Comparison of ENCODE assay signal across 1 cellular context in genomic region chr4:176794151-176794550, GRCh38.
TF ChIP-seq lines count a peak whose summit lies in the region.

No MANE protein-coding gene starts in this region.

TF ChIP-seq in WTC11, 78 proteins besides CTCF, POLR2A, EP300 and RAD21 (continued from another document):
- no peak for TF ChIP-seq ZNF281 (CRISPR knock-in tag; IDR thresholded peaks at IDR 0.05)
- no peak for TF ChIP-seq SMAD4 (CRISPR knock-in tag; IDR thresholded peaks at IDR 0.05)
- TF ChIP-seq, protein P1, sequence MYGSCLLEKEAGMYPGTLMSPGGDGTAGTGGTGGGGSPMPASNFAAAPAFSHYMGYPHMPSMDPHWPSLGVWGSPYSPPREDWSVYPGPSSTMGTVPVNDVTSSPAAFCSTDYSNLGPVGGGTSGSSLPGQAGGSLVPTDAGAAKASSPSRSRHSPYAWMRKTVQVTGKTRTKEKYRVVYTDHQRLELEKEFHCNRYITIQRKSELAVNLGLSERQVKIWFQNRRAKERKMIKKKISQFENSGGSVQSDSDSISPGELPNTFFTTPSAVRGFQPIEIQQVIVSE (CRISPR knock-in tag; IDR thresholded peaks at IDR 0.05; ENCODE audit: borderline replicate concordance) = no peak
- TF ChIP-seq, protein P2, sequence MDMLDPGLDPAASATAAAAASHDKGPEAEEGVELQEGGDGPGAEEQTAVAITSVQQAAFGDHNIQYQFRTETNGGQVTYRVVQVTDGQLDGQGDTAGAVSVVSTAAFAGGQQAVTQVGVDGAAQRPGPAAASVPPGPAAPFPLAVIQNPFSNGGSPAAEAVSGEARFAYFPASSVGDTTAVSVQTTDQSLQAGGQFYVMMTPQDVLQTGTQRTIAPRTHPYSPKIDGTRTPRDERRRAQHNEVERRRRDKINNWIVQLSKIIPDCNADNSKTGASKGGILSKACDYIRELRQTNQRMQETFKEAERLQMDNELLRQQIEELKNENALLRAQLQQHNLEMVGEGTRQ (CRISPR knock-in tag; IDR thresholded peaks at IDR 0.05) = no peak
TF ChIP-seq in WTC11: peak in this region for 0.
